Comparison of ENCODE assay signal across 8 cellular contexts in genomic region chr1:183195146-183195571, GRCh38. TPM values are rescaled to one million over a fixed set of nuclear protein-coding genes. Genes with fewer than 3 reads are reported as not detected.
DNase-seq lines count a peak whose midpoint lies in the region; ATAC-seq lines count a peak whose summit lies in the region.

No MANE protein-coding gene starts in this region.

- H3K27me3 ChIP-seq in mucosa of rectum (ENCODE audit: control insufficient read depth in 2 of 2, insufficient read depth in 2 of 2, low read length in 2 of 2) = no peaks in the 10 kb centered on the region

- H3K27ac ChIP-seq in mucosa of rectum (ENCODE audit: low read depth in 2 of 2, low read length in 2 of 2) = peak overlapping the region; percentile 49 to 69

- H3K36me3 ChIP-seq in mucosa of rectum (ENCODE audit: control insufficient read depth in 2 of 2, insufficient read depth in 2 of 2, low read length in 2 of 2) = no peaks in the 10 kb centered on the region

- ATAC-seq in GM18520 (IDR thresholded peaks at IDR 0.05; ENCODE audit: unreplicated experiment) (peak; percentile 34), HG02571 (IDR thresholded peaks at IDR 0.05; ENCODE audit: unreplicated experiment) (peak; percentile 36)

- H3K4me1 ChIP-seq in mucosa of rectum (ENCODE audit: control insufficient read depth in 2 of 2, insufficient read depth in 2 of 2, low read length in 2 of 2) = peaks cover 0 to 3% of the 10 kb centered on the region in 2 donors

- H3K27ac Mint-ChIP-seq in activated naive CD4-positive, alpha-beta T cell treated with anti-CD3 and anti-CD28 coated beads for 36 hours = no peak overlapping the region

- peak; percentile 34 for DNase-seq in NCI-H460 (ENCODE audit: extremely low read depth, low read depth)
- DNase-seq in NCI-H146 treated with DMSO at 0.1 percent for 48 hours (lab: John Stamatoyannopoulos, UW; ENCODE audit: unreplicated experiment) = no peak
- DNase-seq in SKM-1 (lab: John Stamatoyannopoulos, UW; ENCODE audit: unreplicated experiment) = no peak
- no peak for DNase-seq in activated naive CD4-positive, alpha-beta T cell treated with anti-CD3 and anti-CD28 coated beads for 36 hours
- no peak for DNase-seq in activated CD4-positive, alpha-beta T cell treated with anti-CD3 and anti-CD28 coated beads for 4 hours

- H3K27me3 Mint-ChIP-seq in activated naive CD4-positive, alpha-beta T cell treated with anti-CD3 and anti-CD28 coated beads for 36 hours (ENCODE audit: low read depth) = peaks cover 5% of the 10 kb centered on the region

- H3K9me3 ChIP-seq in mucosa of rectum (ENCODE audit: control insufficient read depth in 2 of 2, low read length in 2 of 2) = no peaks in the 10 kb centered on the region

- intact Hi-C loops in activated naive CD4-positive, alpha-beta T cell treated with anti-CD3 and anti-CD28 coated beads for 36 hours (cut with micrococcal nuclease) = loop anchor here (1.0 to 2.0 kb wide), 2 partner anchors 24 to 440 kb away; partner anchors contain the start of gene ARPC5

- no peaks in the 10 kb centered on the region for H3K36me3 Mint-ChIP-seq in activated naive CD4-positive, alpha-beta T cell treated with anti-CD3 and anti-CD28 coated beads for 36 hours (ENCODE audit: low read depth)

- H3K9me3 Mint-ChIP-seq in activated naive CD4-positive, alpha-beta T cell treated with anti-CD3 and anti-CD28 coated beads for 36 hours = no peaks in the 10 kb centered on the region

- no peak overlapping the region for H3K9ac ChIP-seq in mucosa of rectum (ENCODE audit: low read depth in 1 of 2, low read length in 2 of 2)

- CTCF ChIA-PET in activated naive CD4-positive, alpha-beta T cell treated with anti-CD3 and anti-CD28 coated beads for 36 hours (lab: Charles Lee) = no interaction called here

- H3K4me3 ChIP-seq in mucosa of rectum (ENCODE audit: low read length in 2 of 2) = no peak overlapping the region

- H3K4me3 Mint-ChIP-seq in activated naive CD4-positive, alpha-beta T cell treated with anti-CD3 and anti-CD28 coated beads for 36 hours = no peak overlapping the region

- peaks cover 12% of the 10 kb centered on the region for H3K4me1 Mint-ChIP-seq in activated naive CD4-positive, alpha-beta T cell treated with anti-CD3 and anti-CD28 coated beads for 36 hours (ENCODE audit: low read depth)

RNA-seq across cellular contexts. Expression of gene LAMC2, which starts 9.1 kb away (rescaled TPM):
- 2.1 and 3.2 TPM in 2 replicates for total RNA-seq in NCI-H460 (2014; rRNA removed; shearing (Covaris generic))
- polyA plus RNA-seq in NCI-H460 (2014; cell fraction: nucleus; rRNA removed) = 5.2 and 9.0 TPM in 2 replicates
- under 1 TPM in 1 of 2 experiments, not detected in 1; 0.05 TPM for total RNA-seq in activated naive CD4-positive, alpha-beta T cell treated with anti-CD3 and anti-CD28 coated beads for 36 hours
